Comparison of ENCODE assay signal across 8 cellular contexts in the genomic region with DNA sequence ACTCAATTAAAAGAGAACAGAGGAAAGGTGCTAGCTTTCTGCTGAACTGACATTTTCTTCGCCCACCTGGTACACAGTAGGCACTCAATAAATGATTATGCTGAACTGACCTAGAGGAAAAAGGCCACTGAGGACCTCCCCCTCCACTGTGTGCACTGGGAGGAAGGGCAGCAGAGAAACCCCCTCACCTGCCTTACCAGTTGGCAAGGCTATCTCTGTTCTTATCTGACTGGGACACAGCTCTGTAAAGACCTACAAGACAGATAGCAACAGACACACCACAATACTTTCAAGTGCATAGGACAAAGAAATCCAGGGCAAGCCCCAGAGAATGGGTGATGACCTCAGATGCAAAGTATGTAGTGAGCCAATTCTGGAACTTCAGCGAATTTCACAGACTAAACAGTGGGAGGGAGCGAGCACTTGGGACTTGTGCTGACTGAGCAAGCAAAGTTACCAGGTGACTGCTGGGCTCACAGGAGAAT. TPM values are rescaled to one million over a fixed set of nuclear protein-coding genes. Genes with fewer than 3 reads are reported as not detected.
DNase-seq lines count a peak whose midpoint lies in the region; ATAC-seq, FAIRE-seq and TF ChIP-seq lines count a peak whose summit lies in the region.

No MANE protein-coding gene starts in this region.

- CTCF ChIA-PET in PC-9 (lab: Charles Lee): no interaction called here

- no peak for TF ChIP-seq POLR2A in gastroesophageal sphincter (IDR thresholded peaks at IDR 0.05)

- H3K36me3 ChIP-seq in PC-9 (ENCODE audit: low read depth): peaks cover 24% of the 10 kb centered on the region
- peaks cover 0 to 45% of the 10 kb centered on the region in 2 donors for H3K36me3 ChIP-seq in gastroesophageal sphincter
- H3K36me3 ChIP-seq in small intestine (ENCODE audit: control insufficient read depth in 2 of 2, insufficient read depth in 2 of 2, low read length in 2 of 2): peaks cover 2 to 10% of the 10 kb centered on the region in 2 donors

- no TSS peak for BruUV-seq in PC-9 (replicated peaks; lab: Mats Ljungman, UMichigan)

- POLR2A ChIA-PET in PC-9 (lab: Charles Lee; ENCODE audit: unreplicated experiment): interaction anchor here (0.5 kb wide), 1 partner anchor 146 kb away, joined by 7 read pairs; no protein-coding TSS in a partner anchor

- TF ChIP-seq CTCF in PC-9 (conservative IDR thresholded peaks at IDR 0.05) (no peak), gastroesophageal sphincter (IDR thresholded peaks at IDR 0.05) (no peak)

- no peaks in the 10 kb centered on the region for H4K20me1 ChIP-seq in PC-9 (ENCODE audit: insufficient read depth)

- H3K36me3 Mint-ChIP-seq in activated naive CD8-positive, alpha-beta T cell treated with anti-CD3 and anti-CD28 coated beads, Interleukin-2, amount 50 U/mL, for 24 hours (ENCODE audit: low read depth): peaks cover 3% of the 10 kb centered on the region

- no peaks in the 10 kb centered on the region for H3K4me1 Mint-ChIP-seq in activated naive CD8-positive, alpha-beta T cell treated with anti-CD3 and anti-CD28 coated beads, Interleukin-2, amount 50 U/mL, for 24 hours

- H3K27ac Mint-ChIP-seq in activated naive CD8-positive, alpha-beta T cell treated with anti-CD3 and anti-CD28 coated beads, Interleukin-2, amount 50 U/mL, for 24 hours: no peak overlapping the region

- H3K9me3 ChIP-seq in PC-9 (ENCODE audit: insufficient read depth, low read depth) (no peaks in the 10 kb centered on the region), gastroesophageal sphincter (peaks cover 0 to 6% (median 0%) of the 10 kb centered on the region in 3 donors), small intestine (ENCODE audit: control insufficient read depth, low read depth) (no peaks in the 10 kb centered on the region)

- no peak for TF ChIP-seq EP300 in gastroesophageal sphincter (IDR thresholded peaks at IDR 0.05)

- H3F3A ChIP-seq in PC-9 (ENCODE audit: insufficient read depth, low read depth): peaks cover 40% of the 10 kb centered on the region

- intact Hi-C loops in PC-9 (cut with micrococcal nuclease; ENCODE audit: unreplicated experiment): loop anchor here (5.0 kb wide), 3 partner anchors 47 to 102 kb away; no protein-coding TSS in a partner anchor

- peaks cover 13% of the 10 kb centered on the region for H3K9me3 Mint-ChIP-seq in activated naive CD8-positive, alpha-beta T cell treated with anti-CD3 and anti-CD28 coated beads, Interleukin-2, amount 50 U/mL, for 24 hours

- peak overlapping the region; percentile 97 for H3K27ac ChIP-seq in PC-9
- peak overlapping the region in 3 of 4 donors; percentile 38 to 64 (median 40) for H3K27ac ChIP-seq in gastroesophageal sphincter
- peak overlapping the region; percentile 22 to 70 for H3K27ac ChIP-seq in small intestine (ENCODE audit: low read depth in 1 of 2, low read length in 1 of 2)

- no peaks in the 10 kb centered on the region for H3K27me3 ChIP-seq in PC-9 (ENCODE audit: insufficient read depth, low read depth)
- H3K27me3 ChIP-seq in gastroesophageal sphincter: no peaks in the 10 kb centered on the region
- no peaks in the 10 kb centered on the region for H3K27me3 ChIP-seq in small intestine (ENCODE audit: control insufficient read depth in 2 of 2, insufficient read depth in 2 of 2, low read length in 2 of 2)

- H3K4me3 ChIP-seq in PC-9: no peak overlapping the region
- no peak overlapping the region for H3K4me3 ChIP-seq in gastroesophageal sphincter
- H3K4me3 ChIP-seq in small intestine (ENCODE audit: low read depth in 1 of 2, low read length in 2 of 2): no peak overlapping the region

- WGBS in gastroesophageal sphincter (ENCODE audit: low coverage in 1 of 2), 2 donors: 58% methylated on average over 2 of the region's 3 CpGs; no CpG with 5 or more reads in 1 of the 2 donors
- WGBS in small intestine, 3 donors: 62 to 85% (median 84%) methylated on average over 3 of the region's 3 CpGs

- no peak for FAIRE-seq in small intestine (lab: Jason Lieb, UNC)

- peaks cover 39% of the 10 kb centered on the region for H3K79me2 ChIP-seq in PC-9 (ENCODE audit: low read depth)

- H2AFZ ChIP-seq in PC-9: no peak overlapping the region

- peaks cover 2% of the 10 kb centered on the region for H3K27me3 Mint-ChIP-seq in activated naive CD8-positive, alpha-beta T cell treated with anti-CD3 and anti-CD28 coated beads, Interleukin-2, amount 50 U/mL, for 24 hours

- H3K4me1 ChIP-seq in PC-9 (replicated peaks; ENCODE audit: insufficient read depth): peaks cover 55% of the 10 kb centered on the region
- peaks cover 0 to 16% (median 12%) of the 10 kb centered on the region in 3 donors for H3K4me1 ChIP-seq in gastroesophageal sphincter
- H3K4me1 ChIP-seq in small intestine (ENCODE audit: control insufficient read depth in 2 of 2, insufficient read depth in 1 of 2, low read depth in 1 of 2, low read length in 1 of 2): peaks cover 0 to 8% of the 10 kb centered on the region in 2 donors

- peak overlapping the region; percentile 59 for H3K4me2 ChIP-seq in PC-9

- peak; percentile 52 to 83 for DNase-seq in PC-9
- no peak for DNase-seq in small intestine
- DNase-seq in activated naive CD8-positive, alpha-beta T cell treated with anti-CD3 and anti-CD28 coated beads, Interleukin-2, amount 50 U/mL, for 24 hours: no peak
- DNase-seq in NCI-H1105 (lab: John Stamatoyannopoulos, UW): no peak

- ATAC-seq in GM21515 (IDR thresholded peaks at IDR 0.05; ENCODE audit: unreplicated experiment) (peak; percentile 57), gastroesophageal sphincter (peak; percentile 73), GM19328 (IDR thresholded peaks at IDR 0.05; ENCODE audit: unreplicated experiment) (no peak), GM19467 (IDR thresholded peaks at IDR 0.05; ENCODE audit: unreplicated experiment) (no peak)
- no peak for ATAC-seq in activated naive CD8-positive, alpha-beta T cell treated with anti-CD3 and anti-CD28 coated beads, Interleukin-2, amount 50 U/mL, for 24 hours

- H3K9me2 ChIP-seq in PC-9 (ENCODE audit: insufficient read depth): no peaks in the 10 kb centered on the region

- H3K4me3 Mint-ChIP-seq in activated naive CD8-positive, alpha-beta T cell treated with anti-CD3 and anti-CD28 coated beads, Interleukin-2, amount 50 U/mL, for 24 hours: no peak overlapping the region

RNA-seq across cellular contexts. Expression of a gene that starts 30.4 kb away (rescaled TPM):
- 202 and 215 TPM in 2 replicates for total RNA-seq in PC-9 (2021)
- 10 to 100 TPM; 25.4 to 74.1 (median 68.5) TPM for total RNA-seq in gastroesophageal sphincter
- polyA plus RNA-seq in small intestine: 100 to 1,000 TPM; 206 to 572 (median 368) TPM

Comparison
In these comparisons a context has a peak if more than half of its experiments do, and no peak if none do; other contexts are left out.
1. ATAC-seq: peak in GM21515 (single experiment) and gastroesophageal sphincter (single experiment); none in activated naive CD8-positive, alpha-beta T cell treated with anti-CD3 and anti-CD28 coated beads, Interleukin-2, amount 50 U/mL, for 24 hours (single experiment), GM19328 (single experiment) and GM19467 (single experiment).
2. DNase-seq: peak in PC-9 (2 of 2); none in small intestine (single experiment), activated naive CD8-positive, alpha-beta T cell treated with anti-CD3 and anti-CD28 coated beads, Interleukin-2, amount 50 U/mL, for 24 hours (single experiment) and NCI-H1105 (single experiment).
3. H3K27ac ChIP-seq: peak in every context shown above with its lines; median percentile 97 in PC-9; 46 in small intestine; 40 in gastroesophageal sphincter.